ENCODE assay signal across 22 cellular contexts in the genomic region with DNA sequence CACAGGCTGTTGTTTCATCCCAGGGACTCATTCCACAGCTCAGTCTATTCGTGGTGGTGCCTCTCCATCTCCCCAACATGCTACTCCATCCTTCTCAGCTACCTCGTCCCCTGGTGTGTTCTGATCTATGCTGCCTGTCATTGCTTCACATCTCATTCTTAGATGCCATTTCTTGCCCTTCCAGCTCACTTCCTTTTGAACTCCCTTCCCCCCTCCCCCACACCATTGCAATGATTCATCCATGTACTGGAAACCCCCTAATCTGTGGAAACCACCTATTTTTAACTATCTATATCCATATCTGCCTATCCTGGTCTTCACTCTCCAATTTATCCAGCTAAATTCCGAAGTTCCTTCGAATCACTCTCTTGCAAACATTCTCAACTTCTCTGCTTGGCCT.
A peak's percentile ranks its signal among the peaks of the same experiment; 100 is the strongest.
DNase-seq lines count a peak whose midpoint lies in the region; ATAC-seq, FAIRE-seq and TF ChIP-seq lines count a peak whose summit lies in the region.
"Had no signal": no experiment of that assay in that cellular context is flagged by ENCODE, and none has a peak within 500 bp of the region (broad histone marks: within the 10 kb centered on the region; RNA-seq: fewer than 3 reads in every experiment).

No MANE protein-coding gene starts in this region.

- no peaks in the 10 kb centered on the region for H3K36me3 Mint-ChIP-seq in astrocyte (ENCODE audit: low read depth, unreplicated experiment)
- H3K36me3 Mint-ChIP-seq: IgD-negative memory B cell; natural killer cell treated with Interleukin-12 subunit alpha and Interleukin-12 subunit beta and Interleukin-15 and Interleukin-18, amount 100 ng/mL, for 72 hours; stimulated activated memory B cell treated with anti-CD40 and anti-IgM and Interleukin-4, amounts not matched to agents 10 μg/mL and 1 μg/mL and 100 μg/mL, for 72 hours had no signal

- no peaks in the 10 kb centered on the region for H3K27me3 Mint-ChIP-seq in astrocyte (ENCODE audit: low read depth, unreplicated experiment)
- H3K27me3 Mint-ChIP-seq: IgD-negative memory B cell; natural killer cell treated with Interleukin-12 subunit alpha and Interleukin-12 subunit beta and Interleukin-15 and Interleukin-18, amount 100 ng/mL, for 72 hours; stimulated activated memory B cell treated with anti-CD40 and anti-IgM and Interleukin-4, amounts not matched to agents 10 μg/mL and 1 μg/mL and 100 μg/mL, for 72 hours had no signal

- WGBS in GM23248 (ENCODE audit: low coverage in 1 of 2, low lambda C conversion rate in 2 of 2, missing lambda C conversion rate in 2 of 2), 2 experiments = 67 to 76% methylated on average over 4 of the region's 4 CpGs

- no peak for FAIRE-seq in astrocyte (lab: Jason Lieb, UNC)
- FAIRE-seq: islet of Langerhans had no signal

- DNase-seq in AG10803 (ENCODE audit: low read depth) = peak; percentile 22
- DNase-seq in GM23248 = peak; percentile 25
- DNase-seq in astrocyte (ENCODE audit: low read depth) = peak; percentile 39
- peak; percentile 86 for DNase-seq in glomerular visceral epithelial cell (ENCODE audit: extremely low spot score)
- DNase-seq in COR-L47 (lab: John Stamatoyannopoulos, UW) = no peak
- DNase-seq in activated CD4-positive, CD25-positive, alpha-beta regulatory T cell (lab: John Stamatoyannopoulos, UW) = no peak
- DNase-seq: AML-193, colonic mucosa, mesendoderm, MV-4-11, NCI-H2081 treated with DMSO at 0.1 percent for 48 hours, NCI-H748 treated with DMSO at 0.1 percent for 48 hours, PC-9, tibial artery had no signal

- H3K4me3 Mint-ChIP-seq in astrocyte (ENCODE audit: unreplicated experiment) = no peak overlapping the region
- H3K4me3 Mint-ChIP-seq: activated T-helper 1 cell treated with anti-CD3 and anti-CD28 coated beads, Interleukin-12 subunit alpha, Interleukin-12 subunit beta, Interleukin-2, Interleukin-4 antibody, amounts not matched to agents 30 ng/mL and 10 ng/mL and 1 ng/mL, durations not matched to agents 14 hours and 24 hours and 36 hours; IgD-negative memory B cell; natural killer cell treated with Interleukin-12 subunit alpha and Interleukin-12 subunit beta and Interleukin-15 and Interleukin-18, amount 100 ng/mL, for 72 hours; stimulated activated memory B cell treated with anti-CD40 and anti-IgM and Interleukin-4, amounts not matched to agents 10 μg/mL and 1 μg/mL and 100 μg/mL, for 72 hours had no signal

- H2AFZ ChIP-seq in GM23248 (no peak overlapping the region), astrocyte (ENCODE audit: low read depth, low read length) (peak overlapping the region; percentile 44)
- H2AFZ ChIP-seq: PC-9 had no signal

- in situ Hi-C loops in GM23248 (cut with MboI) = no loop called here

- ATAC-seq in HG02973 (IDR thresholded peaks at IDR 0.05; ENCODE audit: unreplicated experiment) = no peak
- ATAC-seq in GM18505 (IDR thresholded peaks at IDR 0.05; ENCODE audit: unreplicated experiment) = no peak
- ATAC-seq: natural killer cell treated with Interleukin-12 subunit alpha and Interleukin-12 subunit beta and Interleukin-15 and Interleukin-18, amount 100 ng/mL, for 72 hours; stimulated activated memory B cell treated with anti-CD40 and anti-IgM and Interleukin-4, amounts not matched to agents 10 μg/mL and 1 μg/mL and 100 μg/mL, for 72 hours had no signal

- no peaks in the 10 kb centered on the region for H4K20me1 ChIP-seq in GM23248 (ENCODE audit: insufficient read depth)
- no peaks in the 10 kb centered on the region for H4K20me1 ChIP-seq in astrocyte (ENCODE audit: insufficient read depth, low read length)

- no peaks in the 10 kb centered on the region; the same call in 1 of the 2 replicates for H3K4me1 ChIP-seq in GM23248 (ENCODE audit: insufficient read depth)
- peaks cover 8% of the 10 kb centered on the region for H3K4me1 ChIP-seq in astrocyte (ENCODE audit: insufficient read depth, low read length)
- H3K4me1 ChIP-seq: colonic mucosa, tibial artery had no signal

- no peak overlapping the region for H3K27ac Mint-ChIP-seq in astrocyte (ENCODE audit: unreplicated experiment)
- H3K27ac Mint-ChIP-seq: activated T-helper 1 cell treated with anti-CD3 and anti-CD28 coated beads, Interleukin-12 subunit alpha, Interleukin-12 subunit beta, Interleukin-2, Interleukin-4 antibody, amounts not matched to agents 30 ng/mL and 10 ng/mL and 1 ng/mL, durations not matched to agents 14 hours and 24 hours and 36 hours; IgD-negative memory B cell; natural killer cell treated with Interleukin-12 subunit alpha and Interleukin-12 subunit beta and Interleukin-15 and Interleukin-18, amount 100 ng/mL, for 72 hours; stimulated activated memory B cell treated with anti-CD40 and anti-IgM and Interleukin-4, amounts not matched to agents 10 μg/mL and 1 μg/mL and 100 μg/mL, for 72 hours had no signal

- no peaks in the 10 kb centered on the region for H3K9me3 ChIP-seq in GM23248 (ENCODE audit: low read depth)
- no peaks in the 10 kb centered on the region for H3K9me3 ChIP-seq in astrocyte (ENCODE audit: insufficient read depth, low read depth, low read length)
- H3K9me3 ChIP-seq: colonic mucosa, tibial artery had no signal

- no peak for TF ChIP-seq POLR2A in GM18505 (IDR thresholded peaks at IDR 0.05; ENCODE audit: borderline replicate concordance, extremely low read depth, insufficient read depth, insufficient read length)

- H3K9ac ChIP-seq in GM23248 (no peak overlapping the region), astrocyte (ENCODE audit: low read length) (no peak overlapping the region)

- H3K36me3 ChIP-seq in GM23248 (ENCODE audit: low read depth) (no peaks in the 10 kb centered on the region), astrocyte (ENCODE audit: insufficient read depth, low read length) (no peaks in the 10 kb centered on the region)
- H3K36me3 ChIP-seq: colonic mucosa, tibial artery had no signal

- H3K27me3 ChIP-seq in GM23248 (replicated peaks; ENCODE audit: insufficient read depth) = no peaks in the 10 kb centered on the region
- H3K27me3 ChIP-seq in astrocyte (ENCODE audit: insufficient read depth, low read length) = no peaks in the 10 kb centered on the region
- H3K27me3 ChIP-seq: colonic mucosa, tibial artery had no signal

- H3K27ac ChIP-seq in GM23248 (no peak overlapping the region), astrocyte (ENCODE audit: low read depth, low read length) (no peak overlapping the region)
- H3K27ac ChIP-seq: colonic mucosa, PC-9, SK-N-MC, tibial artery had no signal

- no peaks in the 10 kb centered on the region for H3F3A ChIP-seq in GM23248 (ENCODE audit: insufficient read depth)

- TF ChIP-seq CTCF in AG10803 (conservative IDR thresholded peaks at IDR 0.05; ENCODE audit: low read length) (no peak), astrocyte (IDR thresholded peaks at IDR 0.05; ENCODE audit: insufficient read depth, low read depth, low read length) (no peak)

- H3K4me3 ChIP-seq in AG10803 (ENCODE audit: low read length) = no peak overlapping the region
- no peak overlapping the region for H3K4me3 ChIP-seq in GM23248
- no peak overlapping the region for H3K4me3 ChIP-seq in astrocyte (ENCODE audit: insufficient read depth, low read depth, low read length)
- H3K4me3 ChIP-seq: colonic mucosa, PC-9, SK-N-MC, tibial artery had no signal

- H3K4me2 ChIP-seq in GM23248 (ENCODE audit: unreplicated experiment) (no peak overlapping the region), astrocyte (ENCODE audit: low read length) (peak overlapping the region; percentile 29)
- H3K4me2 ChIP-seq: PC-9 had no signal

- H3K79me2 ChIP-seq in GM23248 (ENCODE audit: insufficient read depth) (no peaks in the 10 kb centered on the region), astrocyte (ENCODE audit: insufficient read depth, low read length) (no peaks in the 10 kb centered on the region)

- no peaks in the 10 kb centered on the region for H3K9me2 ChIP-seq in GM23248 (ENCODE audit: insufficient read depth)

- peaks cover 6% of the 10 kb centered on the region for H3K9me3 Mint-ChIP-seq in astrocyte (ENCODE audit: unreplicated experiment)
- H3K9me3 Mint-ChIP-seq: activated T-helper 1 cell treated with anti-CD3 and anti-CD28 coated beads, Interleukin-12 subunit alpha, Interleukin-12 subunit beta, Interleukin-2, Interleukin-4 antibody, amounts not matched to agents 30 ng/mL and 10 ng/mL and 1 ng/mL, durations not matched to agents 14 hours and 24 hours and 36 hours; natural killer cell treated with Interleukin-12 subunit alpha and Interleukin-12 subunit beta and Interleukin-15 and Interleukin-18, amount 100 ng/mL, for 72 hours; stimulated activated memory B cell treated with anti-CD40 and anti-IgM and Interleukin-4, amounts not matched to agents 10 μg/mL and 1 μg/mL and 100 μg/mL, for 72 hours had no signal

- H3K4me1 Mint-ChIP-seq in astrocyte (ENCODE audit: low read depth, unreplicated experiment) = peaks cover 6% of the 10 kb centered on the region
- H3K4me1 Mint-ChIP-seq: IgD-negative memory B cell; stimulated activated memory B cell treated with anti-CD40 and anti-IgM and Interleukin-4, amounts not matched to agents 10 μg/mL and 1 μg/mL and 100 μg/mL, for 72 hours had no signal

Comparison
In these comparisons a context has a peak if more than half of its experiments do, and no peak if none do; other contexts are left out.
1. DNase-seq: peak in AG10803 (single experiment), GM23248 (single experiment), astrocyte (single experiment) and glomerular visceral epithelial cell (single experiment); none in COR-L47 (single experiment) and activated CD4-positive, CD25-positive, alpha-beta regulatory T cell (0 of 4).